In genomic region chr4:88006956-88007303, GRCh38 we compare ENCODE assay signal across 8 cellular contexts. TPM values are rescaled to one million over a fixed set of nuclear protein-coding genes. Genes with fewer than 3 reads are reported as not detected.
DNase-seq lines count a peak whose midpoint lies in the region; ATAC-seq and TF ChIP-seq lines count a peak whose summit lies in the region.

No MANE protein-coding gene starts in this region.

- peak overlapping the region in 1 of 2 experiments; percentile 55 for H3K14ac ChIP-seq in mesenchymal stem cell (ENCODE audit: low read length in 2 of 2)

- ATAC-seq in activated T-cell treated with anti-CD3 and anti-CD28 coated beads, Interleukin-2, amount 50 U/mL, for 72 hours (replicated peaks in 1 of 2) = no peak
- ATAC-seq in HG03025 (IDR thresholded peaks at IDR 0.05; ENCODE audit: low FRiP score, unreplicated experiment) = no peak

- dilution Hi-C loops in mammary epithelial cell (cut with HindIII; ENCODE audit: low sequenced_read_pairs) = no loop called here

- no peak for TF ChIP-seq CTCF in mammary epithelial cell (conservative IDR thresholded peaks at IDR 0.05 in 1 of 2, IDR thresholded peaks at IDR 0.05 in 1 of 2; ENCODE audit: extremely low read depth in 1 of 2, insufficient read depth in 1 of 2, low read depth in 1 of 2, low read length in 2 of 2)

- H3K36me3 Mint-ChIP-seq in activated T-cell treated with anti-CD3 and anti-CD28 coated beads, Interleukin-2, amount 50 U/mL, for 72 hours (ENCODE audit: insufficient read depth in 2 of 2) = peaks cover 0 to 7% of the 10 kb centered on the region in 2 donors

- H3K27me3 Mint-ChIP-seq in activated T-cell treated with anti-CD3 and anti-CD28 coated beads, Interleukin-2, amount 50 U/mL, for 72 hours (ENCODE audit: low read depth) = peaks cover 11% of the 10 kb centered on the region

- no peak overlapping the region for H2BK5ac ChIP-seq in mesenchymal stem cell (ENCODE audit: low read depth, low read length, poor library complexity, severe bottlenecking)

- H4K91ac ChIP-seq in mesenchymal stem cell (ENCODE audit: low read length) = peak overlapping the region; percentile 61

- H3K9me3 ChIP-seq in mammary epithelial cell (replicated peaks; ENCODE audit: insufficient read depth, low read length) (no peaks in the 10 kb centered on the region), mesenchymal stem cell (ENCODE audit: control insufficient read depth, low read length) (no peaks in the 10 kb centered on the region)

- peaks cover 30% of the 10 kb centered on the region for H3K4me1 Mint-ChIP-seq in activated T-cell treated with anti-CD3 and anti-CD28 coated beads, Interleukin-2, amount 50 U/mL, for 72 hours (ENCODE audit: low read depth)

- H3K79me1 ChIP-seq in mesenchymal stem cell (replicated peaks; ENCODE audit: low read length, poor library complexity, severe bottlenecking) = no peaks in the 10 kb centered on the region

- H3K9me3 Mint-ChIP-seq in activated T-cell treated with anti-CD3 and anti-CD28 coated beads, Interleukin-2, amount 50 U/mL, for 72 hours = no peaks in the 10 kb centered on the region

- H3K9ac ChIP-seq in mammary epithelial cell (ENCODE audit: insufficient read depth, low read length) (peak overlapping the region; percentile 40), mesenchymal stem cell (ENCODE audit: low read length) (peak overlapping the region; percentile 85)

- H2BK120ac ChIP-seq in mesenchymal stem cell (ENCODE audit: low read depth, low read length) = no peak overlapping the region

- intact Hi-C loops in mammary epithelial cell (cut with micrococcal nuclease) = no loop called here

- CTCF ChIA-PET in mammary epithelial cell (lab: Charles Lee; ENCODE audit: low non-redundant PET) = no interaction called here

- H3K4ac ChIP-seq in mesenchymal stem cell (ENCODE audit: low read depth in 1 of 2, low read length in 2 of 2) = peak overlapping the region; percentile 31 to 54

- 14% methylated on average over 9 of the region's 10 CpGs for WGBS in mammary epithelial cell (ENCODE audit: low coverage, missing lambda C conversion rate)
- WGBS in mesenchymal stem cell = 41% methylated on average over 8 of the region's 10 CpGs
- 50% methylated on average over 10 of the region's 10 CpGs for WGBS in urinary bladder

- peak overlapping the region; percentile 81 for H4K8ac ChIP-seq in mesenchymal stem cell (ENCODE audit: low read length)

- peak overlapping the region; percentile 76 to 77 for H3K4me3 Mint-ChIP-seq in activated T-cell treated with anti-CD3 and anti-CD28 coated beads, Interleukin-2, amount 50 U/mL, for 72 hours

- peak overlapping the region; percentile 90 for H2AFZ ChIP-seq in mammary epithelial cell (ENCODE audit: low read depth, low read length)
- peak overlapping the region; percentile 69 for H2AFZ ChIP-seq in mesenchymal stem cell (ENCODE audit: low read depth, low read length)

- peak overlapping the region; percentile 95 for H3K4me2 ChIP-seq in mammary epithelial cell (ENCODE audit: insufficient read depth, low read depth, low read length)
- peak overlapping the region; percentile 81 for H3K4me2 ChIP-seq in mesenchymal stem cell (ENCODE audit: low read length, poor library complexity, severe bottlenecking)

- peaks cover 42% of the 10 kb centered on the region for H3K79me2 ChIP-seq in mammary epithelial cell (ENCODE audit: insufficient read depth, low read length)

- DNase-seq in activated T-cell treated with anti-CD3 and anti-CD28 coated beads, Interleukin-2, amount 50 U/mL, for 72 hours = no peak
- no peak for DNase-seq in activated T-cell treated with anti-CD3 and anti-CD28 coated beads, Interleukin-2, amount 50 U/mL, for 48 hours
- DNase-seq in mammary epithelial cell (no peak), mesenchymal stem cell (no peak), NCI-H748 treated with DMSO at 0.1 percent for 48 hours (lab: John Stamatoyannopoulos, UW) (no peak)
- no peak for DNase-seq in activated CD8-positive, alpha-beta memory T cell treated with anti-CD3 and anti-CD28 coated beads for 24 hours

- H3K4me3 ChIP-seq in mammary epithelial cell (replicated peaks in 1 of 3; ENCODE audit: insufficient read depth in 1 of 3, low read depth in 2 of 3, low read length in 3 of 3) = peak overlapping the region; percentile 24 to 78 (median 57)
- H3K4me3 ChIP-seq in mesenchymal stem cell (ENCODE audit: insufficient read depth in 1 of 2, low read depth in 1 of 2, low read length in 2 of 2) = peak overlapping the region; percentile 77 to 82
- peak overlapping the region; percentile 98 for H3K4me3 ChIP-seq in urinary bladder (ENCODE audit: low read depth, low read length)

- H4K20me1 ChIP-seq in mammary epithelial cell (ENCODE audit: insufficient read depth, low read length) = no peaks in the 10 kb centered on the region

- peak overlapping the region; percentile 69 to 83 for H3K18ac ChIP-seq in mesenchymal stem cell (ENCODE audit: low read depth in 1 of 2, low read length in 2 of 2)

- H2BK12ac ChIP-seq in mesenchymal stem cell (ENCODE audit: low read length in 2 of 2) = no peak overlapping the region

- H3K27me3 ChIP-seq in mammary epithelial cell (ENCODE audit: insufficient read depth, low read length) = no peaks in the 10 kb centered on the region
- no peaks in the 10 kb centered on the region for H3K27me3 ChIP-seq in mesenchymal stem cell (ENCODE audit: control insufficient read depth in 1 of 2, insufficient read depth in 1 of 2, low read length in 2 of 2)

- H3K27ac ChIP-seq in mammary epithelial cell (ENCODE audit: insufficient read depth, low read depth, low read length) = no peak overlapping the region
- H3K27ac ChIP-seq in mesenchymal stem cell (ENCODE audit: low read length, poor library complexity, severe bottlenecking) = peak overlapping the region; percentile 11
- no peak overlapping the region for H3K27ac ChIP-seq in urinary bladder (ENCODE audit: low read depth)

- in situ Hi-C loops in mammary epithelial cell (cut with MboI; ENCODE audit: low sequenced_read_pairs in 2 of 2) = no loop called here

- H3K36me3 ChIP-seq in mammary epithelial cell (ENCODE audit: insufficient read depth, low read length) = no peaks in the 10 kb centered on the region
- no peaks in the 10 kb centered on the region for H3K36me3 ChIP-seq in mesenchymal stem cell (ENCODE audit: control insufficient read depth in 1 of 2, insufficient read depth in 2 of 2, low read depth in 1 of 2, low read length in 2 of 2)
- no peaks in the 10 kb centered on the region for H3K36me3 ChIP-seq in urinary bladder (ENCODE audit: insufficient read depth)

- no peak overlapping the region for H2BK15ac ChIP-seq in mesenchymal stem cell (ENCODE audit: low read depth, poor library complexity, severe bottlenecking)

- H3K27ac Mint-ChIP-seq in activated T-cell treated with anti-CD3 and anti-CD28 coated beads, Interleukin-2, amount 50 U/mL, for 72 hours = peak overlapping the region; percentile 72

- no peak overlapping the region for H3K23ac ChIP-seq in mesenchymal stem cell (ENCODE audit: low read length in 2 of 2)

- H3K4me1 ChIP-seq in mammary epithelial cell (ENCODE audit: insufficient read depth, low read length) (peaks cover 37% of the 10 kb centered on the region), mesenchymal stem cell (ENCODE audit: control insufficient read depth, insufficient read depth, low read depth, low read length) (peaks cover 1% of the 10 kb centered on the region), urinary bladder (ENCODE audit: insufficient read depth) (no peaks in the 10 kb centered on the region)

- BruUV-seq in mammary epithelial cell (replicated peaks; lab: Mats Ljungman, UMichigan) = TSS peak; percentile 46

- no peak overlapping the region for H2AK5ac ChIP-seq in mesenchymal stem cell (ENCODE audit: low read length, severe bottlenecking)

RNA-seq across cellular contexts. Expression of gene PKD2, which starts 0.5 kb away (rescaled TPM):
- total RNA-seq in activated T-cell treated with anti-CD3 and anti-CD28 coated beads, Interleukin-2, amount 50 U/mL, for 72 hours = 1 to 10 TPM; 7.3 to 9.1 TPM
- total RNA-seq in mammary epithelial cell (10 to 100 TPM; 28.8 to 49.5 TPM), urinary bladder (101 TPM)
- polyA plus RNA-seq in mammary epithelial cell (13.3 TPM), urinary bladder (33.4 TPM)
- 30.9 TPM for polyA minus RNA-seq in mammary epithelial cell
- 32.4 TPM for polyA plus RNA-seq in mesenchymal stem cell (2013, experiment 1 of 2)
- 32.9 TPM for polyA plus RNA-seq in mesenchymal stem cell (2013, experiment 2 of 2)

RNA-seq across cellular contexts. Expression of gene SPP1, which starts 31.4 kb away (rescaled TPM):
- total RNA-seq in activated T-cell treated with anti-CD3 and anti-CD28 coated beads, Interleukin-2, amount 50 U/mL, for 72 hours = under 1 TPM in 1 of 2 donors, not detected in 1; 0.19 TPM
- total RNA-seq in mammary epithelial cell (100 to 1,000 TPM in 1 of 2 donors, 1 to 10 TPM in 1; 1.3 to 157 TPM), urinary bladder (76.1 TPM)
- polyA plus RNA-seq in mammary epithelial cell (1.3 TPM), urinary bladder (20.6 TPM)
- not detected for polyA minus RNA-seq in mammary epithelial cell
- 14.7 TPM for polyA plus RNA-seq in mesenchymal stem cell (2013, experiment 1 of 2)
- polyA plus RNA-seq in mesenchymal stem cell (2013, experiment 2 of 2) = 14.8 TPM
